30 cellular contexts compared by ENCODE assay signal in genomic region chr1:3495776-3496745, GRCh38. TPM values are rescaled to one million over a fixed set of nuclear protein-coding genes. Genes with fewer than 3 reads are reported as not detected.
DNase-seq lines count a peak whose midpoint lies in the region; ATAC-seq and TF ChIP-seq lines count a peak whose summit lies in the region.
"Had no signal": no experiment of that assay in that cellular context is flagged by ENCODE, and none has a peak within 500 bp of the region (broad histone marks: within the 10 kb centered on the region; RNA-seq: fewer than 3 reads in every experiment).

No MANE protein-coding gene starts in this region.

- TF ChIP-seq CTCF in astrocyte of the spinal cord (IDR thresholded peaks at IDR 0.05; ENCODE audit: low read depth, low read length) = no peak
- no peak for TF ChIP-seq CTCF in osteoblast (IDR thresholded peaks at IDR 0.05; ENCODE audit: extremely low read depth, low read depth, low read length)
- TF ChIP-seq CTCF in glutamatergic neuron (IDR thresholded peaks at IDR 0.05; ENCODE audit: partially characterized antibody, unreplicated experiment) = no peak

- no peak overlapping the region for H3K27ac ChIP-seq in osteoblast (ENCODE audit: low read depth, low read length)
- H3K27ac ChIP-seq: adrenal gland, breast epithelium, C4-2B, pancreas, right atrium auricular region had no signal

- no peak for TF ChIP-seq RAD21 in Ishikawa (IDR thresholded peaks at IDR 0.05; ENCODE audit: low read depth)

- H3K9me3 Mint-ChIP-seq in glutamatergic neuron (ENCODE audit: unreplicated experiment) = peaks cover 3% of the 10 kb centered on the region
- H3K9me3 Mint-ChIP-seq: activated CD4-positive, alpha-beta T cell treated with anti-CD3 and anti-CD28 coated beads, Interleukin-2, amount 10 ng/mL, durations not matched to agents 24 days and 14 days; nephron; type B pancreatic cell had no signal

- H3K36me3 ChIP-seq in osteoblast (ENCODE audit: insufficient read depth, low read length) = no peaks in the 10 kb centered on the region
- H3K36me3 ChIP-seq: adrenal gland, breast epithelium, pancreas, right atrium auricular region had no signal

- TF ChIP-seq EP300 in Ishikawa (IDR thresholded peaks at IDR 0.05; ENCODE audit: borderline replicate concordance) = peak; percentile 91

- H3K79me2 ChIP-seq in osteoblast (ENCODE audit: insufficient read depth, low read length) = no peaks in the 10 kb centered on the region

- no peaks in the 10 kb centered on the region for H3K36me3 Mint-ChIP-seq in glutamatergic neuron (ENCODE audit: unreplicated experiment)
- H3K36me3 Mint-ChIP-seq: type B pancreatic cell had no signal

- no peak for ATAC-seq in GM19328 (IDR thresholded peaks at IDR 0.05; ENCODE audit: unreplicated experiment)
- ATAC-seq in HG02840 (IDR thresholded peaks at IDR 0.05; ENCODE audit: low FRiP score, unreplicated experiment) = no peak
- ATAC-seq: K562, mucosa of descending colon, pancreas had no signal

- in situ Hi-C loops in astrocyte of the spinal cord (cut with HindIII; ENCODE audit: low sequenced_read_pairs) = no loop called here

- H3K4me1 ChIP-seq in osteoblast (ENCODE audit: insufficient read depth, low read length) = peaks cover 10% of the 10 kb centered on the region
- H3K4me1 ChIP-seq: adrenal gland, pancreas had no signal

- H3K4me3 Mint-ChIP-seq in glutamatergic neuron (ENCODE audit: unreplicated experiment) = no peak overlapping the region
- H3K4me3 Mint-ChIP-seq: activated CD4-positive, alpha-beta T cell treated with anti-CD3 and anti-CD28 coated beads, Interleukin-2, amount 10 ng/mL, durations not matched to agents 24 days and 14 days; nephron; type B pancreatic cell had no signal

- H3K4me3 ChIP-seq in astrocyte of the spinal cord (ENCODE audit: low read depth, low read length) (no peak overlapping the region), osteoblast (ENCODE audit: insufficient read depth, low read length) (no peak overlapping the region)
- H3K4me3 ChIP-seq: adrenal gland, breast epithelium, K562, lung, mucosa of descending colon, pancreas, right atrium auricular region had no signal

- no peak overlapping the region for H2AFZ ChIP-seq in osteoblast (ENCODE audit: low read length)

- H3K9me3 ChIP-seq in osteoblast (ENCODE audit: low read depth, low read length) = no peaks in the 10 kb centered on the region
- H3K9me3 ChIP-seq: adrenal gland, breast epithelium, mucosa of descending colon, pancreas, right atrium auricular region had no signal

- H3K4me1 Mint-ChIP-seq in glutamatergic neuron (ENCODE audit: low read depth, unreplicated experiment) = no peaks in the 10 kb centered on the region
- H3K4me1 Mint-ChIP-seq: nephron had no signal

- H3K27ac Mint-ChIP-seq in glutamatergic neuron (ENCODE audit: unreplicated experiment) = no peak overlapping the region
- H3K27ac Mint-ChIP-seq: activated CD4-positive, alpha-beta T cell treated with anti-CD3 and anti-CD28 coated beads, Interleukin-2, amount 10 ng/mL, durations not matched to agents 24 days and 14 days; nephron; type B pancreatic cell had no signal

- DNase-seq in Daoy (ENCODE audit: low read depth) (peak; percentile 92), astrocyte of the spinal cord (ENCODE audit: low read depth, low spot score) (peak; percentile 54), osteoblast (ENCODE audit: insufficient read length, low spot score, missing footprints) (peak; percentile 97), H4 (ENCODE audit: low spot score) (no peak), glutamatergic neuron (no peak)
- DNase-seq: activated CD4-positive, alpha-beta T cell treated with anti-CD3 and anti-CD28 coated beads, Interleukin-2, amount 10 ng/mL, durations not matched to agents 24 days and 14 days; activated naive CD4-positive, alpha-beta T cell treated with Interleukin-2 at 50 U/mL for 16 hours; adrenal gland; Calu3; effector CD8-positive, alpha-beta T cell; head of caudate nucleus; mucosa of descending colon; NCI-H1417; NCI-H2081; NCI-H345; NCI-H82; OCI-M1; Right ventricle myocardium superior; stimulated activated CD4-positive, alpha-beta T cell treated with anti-CD3 and anti-CD28 coated beads, Interleukin-2, amount 100 ng/mL, for 48 hours had no signal

- no peak overlapping the region for H3K4me2 ChIP-seq in osteoblast (ENCODE audit: insufficient read depth, low read length)

- H3K27me3 Mint-ChIP-seq in glutamatergic neuron (ENCODE audit: unreplicated experiment) = peaks cover 2% of the 10 kb centered on the region
- H3K27me3 Mint-ChIP-seq: activated CD4-positive, alpha-beta T cell treated with anti-CD3 and anti-CD28 coated beads, Interleukin-2, amount 10 ng/mL, durations not matched to agents 24 days and 14 days; type B pancreatic cell had no signal

- no peaks in the 10 kb centered on the region for H3K27me3 ChIP-seq in osteoblast (ENCODE audit: insufficient read depth, low read length)
- H3K27me3 ChIP-seq: adrenal gland, breast epithelium, pancreas, right atrium auricular region had no signal

- peaks cover 3% of the 10 kb centered on the region for H4K20me1 ChIP-seq in osteoblast (ENCODE audit: insufficient read depth, low read length)

TF ChIP-seq in Ishikawa, 13 proteins besides CTCF, POLR2A, EP300 and RAD21:
- TF ChIP-seq YY1 (IDR thresholded peaks at IDR 0.05; ENCODE audit: low read depth) (0 out of 2 replicates have a peak, but pooled peaks have one; percentile 19), CEBPB (IDR thresholded peaks at IDR 0.05) (no peak), TAF1 (IDR thresholded peaks at IDR 0.05; ENCODE audit: low read depth) (no peak), TEAD4 (IDR thresholded peaks at IDR 0.05) (peak; percentile 23), USF1 (IDR thresholded peaks at IDR 0.05) (no peak), NFIC (IDR thresholded peaks at IDR 0.05) (peak; percentile 72), EGR1 (IDR thresholded peaks at IDR 0.05) (peak; percentile 45; the same call in 1 of the 2 replicates), FOXM1 (IDR thresholded peaks at IDR 0.05; ENCODE audit: borderline replicate concordance, low read depth) (peak; percentile 52; the same call in 1 of the 2 replicates), TCF12 (IDR thresholded peaks at IDR 0.05; ENCODE audit: low read depth) (peak; percentile 85), MAX (IDR thresholded peaks at IDR 0.05) (no peak), CREB1 (IDR thresholded peaks at IDR 0.05; ENCODE audit: low read depth) (no peak), ZBTB7A (IDR thresholded peaks at IDR 0.05; ENCODE audit: low read depth) (peak; percentile 73), REST (IDR thresholded peaks at IDR 0.05; ENCODE audit: low read depth) (no peak)

RNA-seq across cellular contexts. Expression of gene ARHGEF16, which starts 41.6 kb away (rescaled TPM):
- 4.7 and 10.9 TPM in 2 replicates for total RNA-seq in Daoy (2014; rRNA removed; shearing (Covaris generic))
- total RNA-seq in osteoblast (not detected in 2 replicates), glutamatergic neuron (ENCODE audit: unreplicated experiment) (0.34 TPM)
- total RNA-seq in H4 (2014; rRNA removed; shearing (Covaris generic)) = 0.58 and 0.97 TPM in 2 replicates
- total RNA-seq: activated CD4-positive, alpha-beta T cell treated with anti-CD3 and anti-CD28 coated beads, Interleukin-2, amount 10 ng/mL, durations not matched to agents 24 days and 14 days had no signal

Comparison
In these comparisons a context has a peak if more than half of its experiments do, and no peak if none do; other contexts are left out.
1. DNase-seq: peak in Daoy (single experiment), astrocyte of the spinal cord (single experiment) and osteoblast (single experiment); none in H4 (single experiment) and glutamatergic neuron (single experiment).